18 cellular contexts compared by ENCODE assay signal in genomic region chr17:60639019-60639330, GRCh38.
"Had no signal": no experiment of that assay in that cellular context is flagged by ENCODE, and none has a peak within 500 bp of the region (broad histone marks: within the 10 kb centered on the region; RNA-seq: fewer than 3 reads in every experiment).

No MANE protein-coding gene starts in this region.

- H3K27ac Mint-ChIP-seq: activated B cell treated with CpG ODN at 0.5 μM for 24 hours; activated CD4-positive, alpha-beta T cell treated with anti-CD3 and anti-CD28 coated beads for 36 hours; activated naive CD8-positive, alpha-beta T cell; activated T-helper 2 cell treated with anti-CD3 and anti-CD28 coated beads, Interferon-gamma antibody, Interleukin-2, Interleukin-4, amounts not matched to agents 10 μg/mL and 5 μg/mL and 100 μg/mL, durations not matched to agents 14 hours and 24 hours and 36 hours; nephron progenitor cell; type B pancreatic cell had no signal

- FAIRE-seq: TTC549 had no signal

- H3K9me3 ChIP-seq: adrenal gland, ascending aorta, breast epithelium, colonic mucosa, heart left ventricle, spleen, thoracic aorta, vagina had no signal

- H3K4me3 ChIP-seq: adrenal gland, ascending aorta, breast epithelium, colonic mucosa, heart left ventricle, spleen, thoracic aorta, vagina had no signal

- H3K4me1 ChIP-seq: ascending aorta, breast epithelium, colonic mucosa had no signal

- H3K27me3 ChIP-seq: adrenal gland, ascending aorta, breast epithelium, colonic mucosa, dorsolateral prefrontal cortex, heart left ventricle, spleen, vagina had no signal

- H3K27ac ChIP-seq: adrenal gland, ascending aorta, breast epithelium, colonic mucosa, heart left ventricle, spleen, thoracic aorta, vagina had no signal

- H3K27me3 Mint-ChIP-seq: activated B cell treated with CpG ODN at 0.5 μM for 24 hours; activated CD4-positive, alpha-beta T cell treated with anti-CD3 and anti-CD28 coated beads for 36 hours; activated naive CD8-positive, alpha-beta T cell; central memory CD8-positive, alpha-beta T cell; type B pancreatic cell had no signal

- H3K4me3 Mint-ChIP-seq: activated B cell treated with CpG ODN at 0.5 μM for 24 hours; activated CD4-positive, alpha-beta T cell treated with anti-CD3 and anti-CD28 coated beads for 36 hours; activated naive CD8-positive, alpha-beta T cell; activated T-cell treated with anti-CD3 and anti-CD28 coated beads, Interleukin-2, amount 50 U/mL, for 4 hours; central memory CD8-positive, alpha-beta T cell; nephron progenitor cell; type B pancreatic cell had no signal

- H3K9me3 Mint-ChIP-seq: activated B cell treated with CpG ODN at 0.5 μM for 24 hours; activated T-cell treated with anti-CD3 and anti-CD28 coated beads, Interleukin-2, amount 50 U/mL, for 4 hours; activated T-helper 2 cell treated with anti-CD3 and anti-CD28 coated beads, Interferon-gamma antibody, Interleukin-2, Interleukin-4, amounts not matched to agents 10 μg/mL and 5 μg/mL and 100 μg/mL, durations not matched to agents 14 hours and 24 hours and 36 hours; central memory CD8-positive, alpha-beta T cell; nephron progenitor cell; type B pancreatic cell had no signal

- H3K36me3 ChIP-seq: breast epithelium had no signal
